Comparison of ENCODE assay signal across 8 cellular contexts in the genomic region with DNA sequence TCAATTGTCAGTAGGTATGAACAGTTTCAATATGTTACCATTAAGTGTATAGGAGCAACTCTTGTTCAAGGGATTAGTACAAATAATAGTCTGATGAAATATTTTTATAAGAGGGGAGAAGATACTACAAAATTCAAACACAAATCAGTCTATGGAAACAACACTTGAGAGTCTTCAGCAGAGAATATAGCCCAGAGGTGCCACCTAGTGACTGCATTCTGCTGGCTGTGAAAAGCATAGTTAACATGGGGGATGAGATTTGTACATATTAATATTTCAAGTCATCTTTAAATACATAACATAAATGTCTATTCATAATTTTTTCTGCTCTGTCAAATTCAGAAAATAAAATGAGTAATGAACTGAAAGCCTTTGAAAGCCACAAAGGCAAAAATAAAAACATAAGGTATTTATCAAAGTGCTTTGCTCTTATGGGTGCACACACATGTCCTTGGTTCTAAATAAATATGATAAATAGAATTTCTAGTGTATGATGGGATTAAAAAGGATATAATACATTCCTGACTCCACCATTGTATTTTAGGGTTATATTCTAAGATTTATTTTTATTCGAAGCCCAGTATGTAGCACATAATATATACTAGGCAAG.
DNase-seq lines count a peak whose midpoint lies in the region; ATAC-seq, FAIRE-seq and TF ChIP-seq lines count a peak whose summit lies in the region.

No MANE protein-coding gene starts in this region.

- no peaks in the 10 kb centered on the region for H3K79me1 ChIP-seq in H9 (ENCODE audit: insufficient read depth, low read depth, low read length, poor library complexity, severe bottlenecking)

- H3K4ac ChIP-seq in H9 (ENCODE audit: low read depth, low read length): no peak overlapping the region

- no peak overlapping the region for H3K56ac ChIP-seq in H9 (ENCODE audit: insufficient read length, low read depth, low read length)

- no peak overlapping the region for H4K5ac ChIP-seq in H9 (ENCODE audit: insufficient read length, low read depth, low read length)

- H2BK20ac ChIP-seq in H9 (ENCODE audit: low read depth, low read length, poor library complexity, severe bottlenecking): no peak overlapping the region

- H4K20me1 ChIP-seq in H9 (ENCODE audit: control insufficient read depth, insufficient read depth, insufficient read length) (no peaks in the 10 kb centered on the region), HepG2 (ENCODE audit: insufficient read depth, low read length) (no peaks in the 10 kb centered on the region)

- H3K9ac ChIP-seq in H9 (ENCODE audit: extremely low read depth, insufficient read length, low read length) (no peak overlapping the region), HepG2 (ENCODE audit: insufficient read depth, low read depth, low read length) (no peak overlapping the region)

- ATAC-seq in HepG2: peak; percentile 48; the same call in 1 of the 3 replicates
- no peak for ATAC-seq in HG02981 (IDR thresholded peaks at IDR 0.05; ENCODE audit: unreplicated experiment)

- H3K4me1 ChIP-seq in H9 (ENCODE audit: insufficient read depth, low read length) (no peaks in the 10 kb centered on the region), breast epithelium (no peaks in the 10 kb centered on the region), HepG2 (ENCODE audit: insufficient read depth, low read length) (no peaks in the 10 kb centered on the region)

- no peaks in the 10 kb centered on the region for H3K4me1 Mint-ChIP-seq in H9

- DNase-seq in COR-L47 (lab: John Stamatoyannopoulos, UW) (peak; percentile 54), H9 (no peak), NCI-H446 (lab: John Stamatoyannopoulos, UW) (peak; percentile 55 to 76), breast epithelium (ENCODE audit: low spot score in 2 of 2) (no peak), HepG2 (ENCODE audit: low spot score) (peak; percentile 2), lower leg skin (ENCODE audit: low spot score in 2 of 2) (no peak), GF-D8 (lab: John Stamatoyannopoulos, UW) (no peak)

- H3K36me3 ChIP-seq in breast epithelium (no peaks in the 10 kb centered on the region), HepG2 (replicated peaks in 1 of 2; ENCODE audit: control insufficient read depth in 1 of 2, insufficient read depth in 2 of 2, low read length in 2 of 2) (no peaks in the 10 kb centered on the region)

- H3K23me2 ChIP-seq in H9 (ENCODE audit: insufficient read length, low read depth, low read length, poor library complexity, severe bottlenecking): no peaks in the 10 kb centered on the region

- H3K79me2 ChIP-seq in H9 (ENCODE audit: insufficient read depth, low read length): no peaks in the 10 kb centered on the region
- no peaks in the 10 kb centered on the region for H3K79me2 ChIP-seq in HepG2 (ENCODE audit: insufficient read depth, low read length)

- H3K9me3 ChIP-seq in H9 (ENCODE audit: control insufficient read depth, low read depth, low read length): no peaks in the 10 kb centered on the region
- H3K9me3 ChIP-seq in breast epithelium: no peaks in the 10 kb centered on the region
- no peaks in the 10 kb centered on the region for H3K9me3 ChIP-seq in HepG2 (ENCODE audit: low read length)

- H2BK15ac ChIP-seq in H9 (ENCODE audit: low read depth, low read length): no peak overlapping the region

- no CpG with 5 or more reads among the region's 1 CpG for WGBS in H9 (ENCODE audit: extremely low coverage, insufficient read length, low lambda C conversion rate)
- WGBS in HepG2 (ENCODE audit: low lambda C conversion rate): 5% methylated on average over 1 of the region's 1 CpG
- WGBS in lower leg skin, 2 donors: 90 to 97% methylated on average over 1 of the region's 1 CpG

- no peak for TF ChIP-seq POLR2A in breast epithelium (IDR thresholded peaks at IDR 0.05)
- no peak for TF ChIP-seq POLR2A in HepG2 (IDR thresholded peaks at IDR 0.05; ENCODE audit: insufficient read depth in 1 of 2, low read depth in 2 of 2, low read length in 2 of 2)
- TF ChIP-seq POLR2A in lower leg skin (IDR thresholded peaks at IDR 0.05): no peak

- TF ChIP-seq RAD21 in HepG2 (CRISPR knock-in tag; IDR thresholded peaks at IDR 0.05): no peak

- H3K4me2 ChIP-seq in H9 (ENCODE audit: insufficient read depth, insufficient read length, low read length): no peak overlapping the region
- H3K4me2 ChIP-seq in HepG2 (ENCODE audit: low read depth, low read length): no peak overlapping the region

- no TSS peak for BruUV-seq in HepG2 (replicated peaks; lab: Mats Ljungman, UMichigan)

- no peak overlapping the region for H4K91ac ChIP-seq in H9 (ENCODE audit: insufficient read length, low read depth, low read length)

- no peak overlapping the region for H3K27ac Mint-ChIP-seq in H9

- no peak overlapping the region for H2BK120ac ChIP-seq in H9 (ENCODE audit: low read depth, low read length, poor library complexity, severe bottlenecking)

- FAIRE-seq in HepG2 (lab: Jason Lieb, UNC): no peak

- no peak overlapping the region for H2AK5ac ChIP-seq in H9 (ENCODE audit: insufficient read length, low read length)

- H2BK5ac ChIP-seq in H9 (ENCODE audit: insufficient read length, low read length): no peak overlapping the region

- CTCF ChIA-PET in HepG2 (lab: Yijun Ruan, JAX; ENCODE audit: low intra/inter-chr PET ratio, low total read pairs): interaction anchor here (0.8 kb wide), 1 partner anchor 427 kb away, joined by 3 read pairs; no protein-coding TSS in a partner anchor

- in situ Hi-C loops in HepG2 (cut with HindIII; ENCODE audit: extremely low pct_ligation_motif_present, low pct_unique_long_range_greater_than_20kb): no loop called here

- H4K8ac ChIP-seq in H9 (replicated peaks; ENCODE audit: insufficient read length, low read depth, low read length): no peak overlapping the region

- intact Hi-C loops in breast epithelium (cut with DNase I; ENCODE audit: low total_unique reads) (no loop called here), HepG2 (cut with micrococcal nuclease; ENCODE audit: unreplicated experiment) (loop anchor here (5.0 kb wide), 2 partner anchors 324 to 429 kb away; no protein-coding TSS in a partner anchor), lower leg skin (cut with DNase I; ENCODE audit: low total_unique reads) (no loop called here)

- no peak overlapping the region for H3K14ac ChIP-seq in H9 (ENCODE audit: insufficient read depth, low read length)

- TF ChIP-seq EP300 in HepG2 (IDR thresholded peaks at IDR 0.05; ENCODE audit: low read depth in 2 of 2, low read length in 2 of 2) (no peak), HepG2 (CRISPR knock-in tag; IDR thresholded peaks at IDR 0.05; ENCODE audit: borderline replicate concordance) (no peak)

- H3K27me3 Mint-ChIP-seq in H9 (ENCODE audit: low read depth): no peaks in the 10 kb centered on the region

- H2BK12ac ChIP-seq in H9 (ENCODE audit: insufficient read length, low read depth, low read length): no peak overlapping the region

- TF ChIP-seq CTCF in H9 (conservative IDR thresholded peaks at IDR 0.05) (peak; percentile 84), breast epithelium (IDR thresholded peaks at IDR 0.05) (peak in 2 of 3 donors; percentile 22 to 61), HepG2 (CRISPR knock-in tag; IDR thresholded peaks at IDR 0.05) (peak; percentile 42), lower leg skin (IDR thresholded peaks at IDR 0.05) (no peak)

- H3K27me3 ChIP-seq in H9 (ENCODE audit: insufficient read depth, low read length): no peaks in the 10 kb centered on the region
- no peaks in the 10 kb centered on the region for H3K27me3 ChIP-seq in breast epithelium
- no peaks in the 10 kb centered on the region for H3K27me3 ChIP-seq in HepG2 (ENCODE audit: control insufficient read depth in 1 of 2, insufficient read depth in 2 of 2, low read length in 2 of 2)

- no peak overlapping the region for H3K4me3 ChIP-seq in breast epithelium
- no peak overlapping the region for H3K4me3 ChIP-seq in HepG2 (replicated peaks in 1 of 3; ENCODE audit: insufficient read depth in 1 of 3, low read depth in 2 of 3, low read length in 3 of 3)
- H3K4me3 ChIP-seq in lower leg skin (ENCODE audit: low read depth, poor library complexity, severe bottlenecking): no peak overlapping the region

- no peak overlapping the region for H3T11ph ChIP-seq in H9 (ENCODE audit: low read length)

- H3K9me3 Mint-ChIP-seq in H9: no peaks in the 10 kb centered on the region

- H3K4me3 Mint-ChIP-seq in H9: no peak overlapping the region

- no peak overlapping the region for H3K27ac ChIP-seq in H9 (ENCODE audit: insufficient read length, low read depth, low read length)
- no peak overlapping the region for H3K27ac ChIP-seq in breast epithelium
- no peak overlapping the region for H3K27ac ChIP-seq in HepG2 (ENCODE audit: extremely low read length, insufficient read depth, low read length)

- no peak overlapping the region for H3K18ac ChIP-seq in H9 (ENCODE audit: insufficient read length, low read depth, low read length)

- no peaks in the 10 kb centered on the region for H3K36me3 Mint-ChIP-seq in H9 (ENCODE audit: insufficient read depth in 1 of 3, low read depth in 3 of 3)

- POLR2A ChIA-PET in HepG2 (lab: Yijun Ruan, JAX): no interaction called here

- H2AFZ ChIP-seq in H9 (ENCODE audit: low read length): no peak overlapping the region
- no peak overlapping the region for H2AFZ ChIP-seq in HepG2 (ENCODE audit: low read length)

- no peak overlapping the region for H3K23ac ChIP-seq in H9 (ENCODE audit: insufficient read length, low read depth, low read length)

TF ChIP-seq in HepG2, 621 proteins besides CTCF, POLR2A, EP300 and RAD21:
- TF ChIP-seq ZNF382 (CRISPR knock-in tag; IDR thresholded peaks at IDR 0.05; ENCODE audit: borderline replicate concordance) (no peak), SMC3 (IDR thresholded peaks at IDR 0.05; ENCODE audit: low read length) (peak; percentile 38; the same call in 1 of the 2 replicates), STAG1 (CRISPR knock-in tag; IDR thresholded peaks at IDR 0.05) (peak; percentile 38; the same call in 1 of the 2 replicates)
TF ChIP-seq in HepG2: peak in this region for 2.

Comparison
In these comparisons a context has a peak if more than half of its experiments do, and no peak if none do; other contexts are left out.
1. DNase-seq: peak in COR-L47 (single experiment), NCI-H446 (2 of 2) and HepG2 (single experiment); none in H9 (single experiment), breast epithelium (0 of 2), lower leg skin (0 of 2) and GF-D8 (single experiment).
2. CTCF ChIP-seq: peak in H9 (single experiment), breast epithelium (2 of 3) and HepG2 (single experiment); none in lower leg skin (0 of 3).